Comparison of ENCODE assay signal across 8 cellular contexts in the genomic region with DNA sequence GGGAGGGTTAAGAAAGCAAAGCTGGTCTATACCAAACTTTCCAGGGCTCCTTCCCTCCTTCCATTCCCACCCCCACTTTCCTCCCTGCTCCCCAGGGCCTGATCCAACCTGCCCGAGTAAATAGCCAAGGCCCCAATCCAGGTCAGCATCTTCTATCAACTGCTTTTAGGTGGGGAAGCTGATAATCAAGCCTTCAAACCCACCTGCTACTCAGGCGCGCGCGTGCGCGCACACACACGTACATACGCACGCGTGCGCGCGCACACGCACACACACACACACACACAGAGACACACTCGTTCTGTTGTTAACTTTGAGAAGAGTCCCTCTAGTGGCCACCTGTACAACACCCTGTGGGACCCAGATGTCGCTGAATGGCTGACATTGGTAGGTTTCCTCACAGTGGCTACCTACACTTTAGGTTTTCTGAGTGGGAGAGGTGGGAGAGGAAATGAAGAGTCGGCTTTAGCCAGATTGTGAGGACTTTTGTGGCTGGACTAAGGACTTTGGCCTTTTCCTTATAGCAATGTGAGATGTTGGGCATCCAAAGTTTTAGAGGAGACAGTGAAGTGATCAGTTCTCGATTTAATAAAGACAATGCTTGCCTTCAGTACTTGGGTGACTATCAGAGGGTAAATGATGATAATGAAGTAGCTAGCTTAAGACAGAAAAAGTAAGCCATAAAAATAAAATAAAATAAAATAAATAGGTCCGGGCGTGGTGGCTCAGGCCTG. TPM values are rescaled to one million over a fixed set of nuclear protein-coding genes. Genes with fewer than 3 reads are reported as not detected.
DNase-seq lines count a peak whose midpoint lies in the region; ATAC-seq and TF ChIP-seq lines count a peak whose summit lies in the region.

No MANE protein-coding gene starts in this region.

- WGBS in heart left ventricle, 4 donors = 28 to 57% (median 41%) methylated on average over 21 of the region's 21 CpGs
- 25 to 37% methylated on average over 21 of the region's 21 CpGs for WGBS in sigmoid colon, 2 donors

- no peak for TF ChIP-seq EP300 in sigmoid colon (IDR thresholded peaks at IDR 0.05)

- POLR2A ChIA-PET in RWPE1 (lab: Yijun Ruan, JAX; ENCODE audit: low non-redundant PET) = no interaction called here

- TF ChIP-seq POLR2A in heart left ventricle (IDR thresholded peaks at IDR 0.05) = no peak
- no peak for TF ChIP-seq POLR2A in sigmoid colon (IDR thresholded peaks at IDR 0.05)

- H3K4me1 ChIP-seq in heart left ventricle (no peaks in the 10 kb centered on the region), sigmoid colon (no peaks in the 10 kb centered on the region)

- H3K27ac ChIP-seq in RWPE1 (no peak overlapping the region), heart left ventricle (no peak overlapping the region), sigmoid colon (no peak overlapping the region)

- intact Hi-C loops in heart left ventricle (cut with DNase I) (no loop called here), sigmoid colon (cut with DNase I) (no loop called here)

- H3K27me3 ChIP-seq in heart left ventricle (no peaks in the 10 kb centered on the region), sigmoid colon (no peaks in the 10 kb centered on the region)

- no peaks in the 10 kb centered on the region for H3K36me3 ChIP-seq in heart left ventricle
- no peaks in the 10 kb centered on the region for H3K36me3 ChIP-seq in sigmoid colon

- no peak overlapping the region for H3K4me3 ChIP-seq in GM12875 (ENCODE audit: low read depth, low read length)
- peak overlapping the region in 3 of 12 donors; percentile 20 to 29 (median 21) for H3K4me3 ChIP-seq in heart left ventricle
- no peak overlapping the region for H3K4me3 ChIP-seq in sigmoid colon

- H3K9me3 ChIP-seq in heart left ventricle (peaks cover 0 to 5% (median 0%) of the 10 kb centered on the region in 12 donors), sigmoid colon (no peaks in the 10 kb centered on the region)

- DNase-seq in RWPE1 (ENCODE audit: low spot score) (peak; percentile 71), heart left ventricle (peak in 4 of 5 donors; percentile 21 to 65 (median 33)), sigmoid colon (no peak), hepatic stellate cell (ENCODE audit: low spot score) (no peak), NK-92 (lab: John Stamatoyannopoulos, UW; ENCODE audit: unreplicated experiment) (no peak)
- peak in 3 of 4 experiments; percentile 8 to 41 (median 17) for DNase-seq in activated naive CD4-positive, alpha-beta T cell (lab: John Stamatoyannopoulos, UW)

- peak; percentile 67 for ATAC-seq in HG03457 (IDR thresholded peaks at IDR 0.05; ENCODE audit: unreplicated experiment)
- ATAC-seq in heart left ventricle = peak in 3 of 4 donors; percentile 74 to 77 (median 77)

- CTCF ChIA-PET in RWPE1 (lab: Yijun Ruan, JAX) = interaction anchor here (0.6 to 0.8 kb wide), 8 partner anchors 9 to 308 kb away, joined by 3 to 4 read pairs (median 3); no protein-coding TSS in a partner anchor

- TF ChIP-seq CTCF in GM12875 (IDR thresholded peaks at IDR 0.05; ENCODE audit: borderline replicate concordance, insufficient read depth, low read depth, low read length) (peak; percentile 77), RWPE1 (conservative IDR thresholded peaks at IDR 0.05; ENCODE audit: low read depth) (peak; percentile 74), heart left ventricle (IDR thresholded peaks at IDR 0.05) (peak; percentile 31 to 63 (median 52)), sigmoid colon (IDR thresholded peaks at IDR 0.05) (peak; percentile 19 to 37 (median 22))

RNA-seq across cellular contexts. Expression of gene TLN2, which starts 45.4 kb away (rescaled TPM):
- total RNA-seq in heart left ventricle (10 to 100 TPM; 24.5 to 60.9 (median 52.3) TPM), sigmoid colon (10 to 100 TPM in 3 of 4 donors, 1 to 10 TPM in 1; 9.8 to 35.2 (median 15.4) TPM)
- polyA plus RNA-seq in heart left ventricle (10 to 100 TPM in 1 of 2 donors, 1 to 10 TPM in 1; 8.9 to 41.5 TPM), sigmoid colon (10 to 100 TPM in 1 of 3 donors, 1 to 10 TPM in 2; 5.4 to 10.8 (median 6.9) TPM)

Comparison
In these comparisons a context has a peak if more than half of its experiments do, and no peak if none do; other contexts are left out.
1. CTCF ChIP-seq: peak in every context shown above with its lines; median percentile 77 in GM12875; 74 in RWPE1; 52 in heart left ventricle; 22 in sigmoid colon.
2. DNase-seq: peak in RWPE1 (single experiment), activated naive CD4-positive, alpha-beta T cell (3 of 4) and heart left ventricle (4 of 5); none in sigmoid colon (single experiment), hepatic stellate cell (single experiment) and NK-92 (single experiment).